Comparison of ENCODE assay signal across 8 cellular contexts in genomic region chr2:128318245-128318644, GRCh38. TPM values are rescaled to one million over a fixed set of nuclear protein-coding genes. Genes with fewer than 3 reads are reported as not detected.
A peak's percentile ranks its signal among the peaks of the same experiment; 100 is the strongest.
DNase-seq lines count a peak whose midpoint lies in the region; ATAC-seq, FAIRE-seq and TF ChIP-seq lines count a peak whose summit lies in the region.
"Not testable (repeated sequence)": the region's sequence is repeated elsewhere in the genome, so short reads cannot be mapped to it uniquely, and the experiment has no call there.

No MANE protein-coding gene starts in this region.

- not testable (repeated sequence) for H3K79me2 ChIP-seq in K562 (ENCODE audit: control insufficient read depth, insufficient read depth, low read length)

- in situ Hi-C loops in K562 (cut with MboI), result not testable (repeated sequence)

- not testable (repeated sequence) for DNase-seq in K562 (ENCODE audit: extremely low read depth in 1 of 4, low spot score in 3 of 4); left ventricle myocardium inferior; uterus

- not testable (repeated sequence) for H3K4me2 ChIP-seq in K562 (ENCODE audit: insufficient read depth, low read length)

- TF ChIP-seq EP300 in K562 (IDR thresholded peaks at IDR 0.05; ENCODE audit: low read length), result not testable (repeated sequence)

- H3K9me3 ChIP-seq in KOPT-K1 (ENCODE audit: insufficient read depth, low read length, poor library complexity, severe bottlenecking); K562 (replicated peaks; ENCODE audit: control insufficient read depth, insufficient read depth, low read depth, low read length); left ventricle myocardium inferior (replicated peaks); neutrophil; uterus: not testable (repeated sequence)

- intact Hi-C loops in K562 (cut with micrococcal nuclease); left ventricle myocardium inferior (cut with micrococcal nuclease); uterus (cut with DNase I; ENCODE audit: low total_unique reads): not testable (repeated sequence)

- H3K36me3 ChIP-seq in KOPT-K1 (ENCODE audit: insufficient read depth, low read length), result peaks cover 44% of the 10 kb centered on the region
- H3K36me3 ChIP-seq in K562 (ENCODE audit: control insufficient read depth, insufficient read depth, low read length); left ventricle myocardium inferior; neutrophil; uterus: not testable (repeated sequence)

- peak overlapping the region; percentile 96 for H3K4me3 ChIP-seq in WI38 (ENCODE audit: low read depth, low read length)
- H3K4me3 ChIP-seq in K562, result not testable (repeated sequence)
- peak overlapping the region; percentile 92 for H3K4me3 ChIP-seq in left ventricle myocardium inferior
- H3K4me3 ChIP-seq in neutrophil (ENCODE audit: low read depth in 1 of 2, low read length in 1 of 2), result peak overlapping the region; percentile 60 to 71
- peak overlapping the region; percentile 35 to 81 for H3K4me3 ChIP-seq in uterus

- BruUV-seq in K562 (replicated peaks; lab: Mats Ljungman, UMichigan), result not testable (repeated sequence)

- POLR2A ChIA-PET in K562 (lab: Yijun Ruan, JAX), result not testable (repeated sequence)

- CTCF ChIA-PET in K562 (lab: Yijun Ruan, JAX; ENCODE audit: low intra/inter-chr PET ratio), result not testable (repeated sequence)

- peak overlapping the region; percentile 78 for H3K27ac ChIP-seq in KOPT-K1 (ENCODE audit: low read depth, low read length, poor library complexity, severe bottlenecking)
- not testable (repeated sequence) for H3K27ac ChIP-seq in K562 (ENCODE audit: extremely low read depth, low read depth, low read length); left ventricle myocardium inferior (replicated peaks); neutrophil; uterus

- 21% methylated on average over 21 of the region's 55 CpGs for WGBS in K562 (ENCODE audit: insufficient coverage, low coverage, missing lambda C conversion rate)

- peaks cover 39% of the 10 kb centered on the region for H4K20me1 ChIP-seq in K562 (replicated peaks; ENCODE audit: control insufficient read depth, insufficient read depth, low read length)

- H2AFZ ChIP-seq in K562 (ENCODE audit: low read depth, low read length), result not testable (repeated sequence)

- H3K27me3 ChIP-seq in K562 (ENCODE audit: control insufficient read depth in 2 of 2, insufficient read depth in 2 of 2, low read length in 2 of 2); left ventricle myocardium inferior (ENCODE audit: low read depth); uterus: not testable (repeated sequence)
- H3K27me3 ChIP-seq in neutrophil, result peaks cover 77% of the 10 kb centered on the region

- H3K4me1 ChIP-seq in K562 (replicated peaks in 1 of 2; ENCODE audit: control insufficient read depth in 2 of 2, insufficient read depth in 2 of 2, low read length in 2 of 2), result peaks cover 2 to 68% of the 10 kb centered on the region in 2 experiments; a peak in 3 of 5 replicates
- peaks cover 70% of the 10 kb centered on the region for H3K4me1 ChIP-seq in left ventricle myocardium inferior
- H3K4me1 ChIP-seq in neutrophil (ENCODE audit: control insufficient read depth in 1 of 2, insufficient read depth in 1 of 2, low read depth in 1 of 2, low read length in 1 of 2), result peaks cover 21 to 31% of the 10 kb centered on the region in 2 experiments
- H3K4me1 ChIP-seq in uterus, result not testable (repeated sequence)

- H3K9ac ChIP-seq in K562 (ENCODE audit: insufficient read depth in 1 of 2, low read depth in 2 of 2, low read length in 2 of 2), result peak overlapping the region in 1 of 2 experiments; percentile 68; a peak in 2 of 4 replicates

- H3K9me1 ChIP-seq in K562 (ENCODE audit: control insufficient read depth, insufficient read depth, low read length), result not testable (repeated sequence)

- peak; percentile 6 for ATAC-seq in GM18861 (IDR thresholded peaks at IDR 0.05; ENCODE audit: unreplicated experiment)
- peak; percentile 18 for ATAC-seq in HG02759 (IDR thresholded peaks at IDR 0.05; ENCODE audit: unreplicated experiment)
- not testable (repeated sequence) for ATAC-seq in K562

- not testable (repeated sequence) for FAIRE-seq in K562 (lab: Jason Lieb, UNC)

- not testable (repeated sequence) for TF ChIP-seq CTCF in WI38 (IDR thresholded peaks at IDR 0.05; ENCODE audit: low read depth, low read length); K562 (IDR thresholded peaks at IDR 0.05 in 2 of 3, conservative IDR thresholded peaks at IDR 0.05 in 1 of 3; ENCODE audit: insufficient read depth in 2 of 3, low read depth in 1 of 3, low read length in 3 of 3); left ventricle myocardium inferior (IDR thresholded peaks at IDR 0.05; ENCODE audit: borderline replicate concordance); neutrophil (IDR thresholded peaks at IDR 0.05); uterus (IDR thresholded peaks at IDR 0.05)

- TF ChIP-seq RAD21 in K562 (CRISPR knock-in tag; conservative IDR thresholded peaks at IDR 0.05 in 1 of 2, IDR thresholded peaks at IDR 0.05 in 1 of 2), result not testable (repeated sequence)

- not testable (repeated sequence) for TF ChIP-seq POLR2A in K562 (conservative IDR thresholded peaks at IDR 0.05); uterus (IDR thresholded peaks at IDR 0.05)

TF ChIP-seq in K562, 482 proteins besides CTCF, POLR2A, EP300 and RAD21 (continues in another document):
- peak; percentile 43; the same call in 1 of the 2 replicates for TF ChIP-seq L3MBTL2 (IDR thresholded peaks at IDR 0.05)

RNA-seq across cellular contexts. Expression of gene HS6ST1, which starts 0.4 kb away (rescaled TPM):
- total RNA-seq in K562 (2011; cell fraction: chromatin; rRNA removed; ENCODE audit: low replicate concordance), result 7.0 and 16.3 TPM in 2 replicates
- 9.8 and 10.7 TPM in 2 replicates for total RNA-seq in K562 (2011; cell fraction: nucleolus; rRNA removed)
- total RNA-seq in K562 (2011; cell fraction: nucleoplasm; rRNA removed), result 6.6 and 7.6 TPM in 2 replicates
- 5.9 and 12.1 TPM in 2 replicates for total RNA-seq in K562 (2014; rRNA removed)
- 1.6 and 2.0 TPM in 2 replicates for total RNA-seq in K562 (2014; rRNA removed; fragmentation: Illumina TruSeq; extraction: Trizol)
- 6.7 and 7.1 TPM in 2 replicates for total RNA-seq in K562 (2015; rRNA removed; fragmentation: Illumina TruSeq; extraction: Trizol)
- total RNA-seq in K562 (2021), result 7.3 and 7.4 TPM in 2 replicates
- polyA plus RNA-seq in K562 (2011; rRNA removed), result 1.6 and 1.8 TPM in 2 replicates
- 2.4 and 6.4 TPM in 2 replicates for polyA plus RNA-seq in K562 (2011; cell fraction: cytosol; rRNA removed)
- polyA plus RNA-seq in K562 (2011; cell fraction: nucleus; rRNA removed), result 1.7 and 4.2 TPM in 2 replicates
- polyA plus RNA-seq in K562 (2012), result 7.4 and 9.3 TPM in 2 replicates
- polyA plus RNA-seq in K562 (2014; fragmentation: Illumina TruSeq; extraction: Trizol), result 3.8 and 4.2 TPM in 2 replicates
- under 1 TPM; 0.06 to 0.08 TPM for polyA plus RNA-seq in K562 (2014; fragmentation: Nextera tagmentation; extraction: Ambion mirVana)
- polyA plus RNA-seq in K562 (2014; rRNA removed), result 4.0 and 4.5 TPM in 2 replicates
- 1.8 and 3.2 TPM in 2 replicates for polyA minus RNA-seq in K562 (2011; rRNA and poly(A)+ RNA removed)
- polyA minus RNA-seq in K562 (2011; cell fraction: cytosol; rRNA and poly(A)+ RNA removed), result 4.0 and 4.2 TPM in 2 replicates
- polyA minus RNA-seq in K562 (2011; cell fraction: nucleus; rRNA and poly(A)+ RNA removed), result 7.3 and 11.7 TPM in 2 replicates
- 26.7 TPM for total RNA-seq in left ventricle myocardium inferior
- 100 to 1,000 TPM in 1 of 4 donors, 10 to 100 TPM in 3; 22.7 to 198 (median 37.4) TPM for total RNA-seq in uterus
